22 cellular contexts compared by ENCODE assay signal in genomic region chr16:49635009-49635350, GRCh38.
"Had no signal": no experiment of that assay in that cellular context is flagged by ENCODE, and none has a peak within 500 bp of the region (broad histone marks: within the 10 kb centered on the region; RNA-seq: fewer than 3 reads in every experiment).

No MANE protein-coding gene starts in this region.

- H3K4me1 ChIP-seq: foreskin keratinocyte, prostate gland had no signal

- H3K27me3 Mint-ChIP-seq: dendritic cell treated with granulocyte-macrophage colony-stimulating factor and Interleukin-4, amounts not matched to agents 40 ng/mL and 50 ng/mL, for 4 days had no signal

- DNase-seq: activated CD4-positive, alpha-beta T cell treated with anti-CD3 and anti-CD28 coated beads for 4 hours; activated CD4-positive, alpha-beta T cell treated with anti-CD3 and anti-CD28 coated beads, Interleukin-2, amount 50 U/mL, for 48 hours; activated CD4-positive, CD25-positive, alpha-beta regulatory T cell; activated gamma-delta T cell; activated naive CD4-positive, alpha-beta T cell treated with anti-CD3 and anti-CD28 coated beads, Interleukin-2, amount 50 U/mL, for 16 hours; activated naive CD8-positive, alpha-beta T cell treated with anti-CD3 and anti-CD28 coated beads, Interleukin-2, amount 50 U/mL, for 24 hours; activated T-cell treated with anti-CD3 and anti-CD28 coated beads for 4 hours; caudate nucleus; effector CD4-positive, alpha-beta T cell; foreskin keratinocyte; left lung; midbrain; stimulated activated CD4-positive, alpha-beta T cell treated with anti-CD3 and anti-CD28 coated beads, Interleukin-2, amount 100 ng/mL, for 48 hours; stimulated activated CD8-positive, alpha-beta memory T cell treated with anti-CD3 and anti-CD28 coated beads, Interleukin-4, amount 100 ng/mL, for 48 hours; stimulated activated naive B cell treated with anti-CD40 and anti-IgM and Interleukin-4, amounts not matched to agents 10 μg/mL and 1 μg/mL and 100 μg/mL, for 72 hours had no signal

- H3K27me3 ChIP-seq: foreskin keratinocyte, left lung had no signal

- H3K36me3 Mint-ChIP-seq: stimulated activated naive B cell treated with anti-CD40 and anti-IgM and Interleukin-4, amounts not matched to agents 10 μg/mL and 1 μg/mL and 100 μg/mL, for 72 hours had no signal

- H3K9me3 ChIP-seq: left lung, prostate gland, thoracic aorta had no signal

- ATAC-seq: activated naive CD8-positive, alpha-beta T cell treated with anti-CD3 and anti-CD28 coated beads, Interleukin-2, amount 50 U/mL, for 24 hours; foreskin keratinocyte; left lung; stimulated activated naive B cell treated with anti-CD40 and anti-IgM and Interleukin-4, amounts not matched to agents 10 μg/mL and 1 μg/mL and 100 μg/mL, for 72 hours had no signal

- H3K27ac Mint-ChIP-seq: activated naive CD8-positive, alpha-beta T cell treated with anti-CD3 and anti-CD28 coated beads, Interleukin-2, amount 50 U/mL, for 24 hours; activated T-helper 1 cell treated with anti-CD3 and anti-CD28 coated beads, Interleukin-12 subunit alpha, Interleukin-12 subunit beta, Interleukin-2, Interleukin-4 antibody, amounts not matched to agents 30 ng/mL and 10 ng/mL and 1 ng/mL, durations not matched to agents 14 hours and 24 hours and 36 hours; dendritic cell treated with granulocyte-macrophage colony-stimulating factor and Interleukin-4, amounts not matched to agents 40 ng/mL and 50 ng/mL, for 4 days; stimulated activated naive B cell treated with anti-CD40 and anti-IgM and Interleukin-4, amounts not matched to agents 10 μg/mL and 1 μg/mL and 100 μg/mL, for 72 hours; T-helper 1 cell treated with Interleukin-12 subunit alpha and Interleukin-12 subunit beta and Interleukin-4 antibody, amounts not matched to agents 30 μg/mL and 1 μg/mL, for 36 hours; type B pancreatic cell had no signal

- H3K36me3 ChIP-seq: left lung, prostate gland had no signal

- H3K4me1 Mint-ChIP-seq: activated naive CD8-positive, alpha-beta T cell treated with anti-CD3 and anti-CD28 coated beads, Interleukin-2, amount 50 U/mL, for 24 hours had no signal

- H3K4me3 ChIP-seq: left lung, prostate gland, thoracic aorta had no signal

- H3K9me3 Mint-ChIP-seq: activated naive CD8-positive, alpha-beta T cell treated with anti-CD3 and anti-CD28 coated beads, Interleukin-2, amount 50 U/mL, for 24 hours; activated T-helper 1 cell treated with anti-CD3 and anti-CD28 coated beads, Interleukin-12 subunit alpha, Interleukin-12 subunit beta, Interleukin-2, Interleukin-4 antibody, amounts not matched to agents 30 ng/mL and 10 ng/mL and 1 ng/mL, durations not matched to agents 14 hours and 24 hours and 36 hours; dendritic cell treated with granulocyte-macrophage colony-stimulating factor and Interleukin-4, amounts not matched to agents 40 ng/mL and 50 ng/mL, for 4 days; stimulated activated naive B cell treated with anti-CD40 and anti-IgM and Interleukin-4, amounts not matched to agents 10 μg/mL and 1 μg/mL and 100 μg/mL, for 72 hours; T-helper 1 cell treated with Interleukin-12 subunit alpha and Interleukin-12 subunit beta and Interleukin-4 antibody, amounts not matched to agents 30 μg/mL and 1 μg/mL, for 36 hours; type B pancreatic cell had no signal

- H3K4me3 Mint-ChIP-seq: activated naive CD8-positive, alpha-beta T cell treated with anti-CD3 and anti-CD28 coated beads, Interleukin-2, amount 50 U/mL, for 24 hours; activated T-helper 1 cell treated with anti-CD3 and anti-CD28 coated beads, Interleukin-12 subunit alpha, Interleukin-12 subunit beta, Interleukin-2, Interleukin-4 antibody, amounts not matched to agents 30 ng/mL and 10 ng/mL and 1 ng/mL, durations not matched to agents 14 hours and 24 hours and 36 hours; brain; dendritic cell treated with granulocyte-macrophage colony-stimulating factor and Interleukin-4, amounts not matched to agents 40 ng/mL and 50 ng/mL, for 4 days; stimulated activated naive B cell treated with anti-CD40 and anti-IgM and Interleukin-4, amounts not matched to agents 10 μg/mL and 1 μg/mL and 100 μg/mL, for 72 hours; T-helper 1 cell treated with Interleukin-12 subunit alpha and Interleukin-12 subunit beta and Interleukin-4 antibody, amounts not matched to agents 30 μg/mL and 1 μg/mL, for 36 hours; type B pancreatic cell had no signal

- H3K27ac ChIP-seq: foreskin keratinocyte, left lung, prostate gland, thoracic aorta had no signal
